12 cellular contexts compared by ENCODE assay signal in the genomic region with DNA sequence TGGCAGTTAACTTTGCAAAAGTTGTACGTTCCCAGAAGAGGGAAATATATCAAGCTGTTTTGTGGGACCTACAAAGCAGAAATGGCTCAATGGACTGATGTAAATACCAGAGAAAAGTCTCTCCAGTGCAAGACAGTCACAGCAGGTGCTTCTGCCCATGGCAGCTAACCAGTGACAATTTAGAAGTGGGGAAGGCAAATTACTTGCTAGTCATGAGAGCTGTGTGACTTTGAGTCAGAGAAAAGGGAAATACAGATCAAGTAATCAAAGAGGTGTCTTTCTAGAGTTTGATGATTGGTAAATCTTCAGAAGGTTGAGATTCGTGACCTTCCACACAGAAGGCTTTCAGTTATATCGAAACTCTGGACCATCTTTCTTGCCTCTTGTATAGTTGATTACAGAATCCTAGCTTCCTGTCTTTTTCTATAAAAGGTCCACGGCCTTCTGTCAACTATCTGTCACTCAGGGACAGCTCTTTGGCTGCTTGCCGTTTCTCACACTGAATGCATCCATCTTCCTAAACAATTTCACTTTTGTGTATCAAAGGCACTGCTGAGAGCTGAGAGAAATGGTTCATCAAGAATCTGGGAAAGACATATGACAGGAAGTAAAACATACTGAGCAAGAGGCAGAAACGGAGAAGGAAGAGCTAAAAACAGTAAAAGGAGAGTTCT.
DNase-seq lines count a peak whose midpoint lies in the region; ATAC-seq and TF ChIP-seq lines count a peak whose summit lies in the region.
"Had no signal": no experiment of that assay in that cellular context is flagged by ENCODE, and none has a peak within 500 bp of the region (broad histone marks: within the 10 kb centered on the region; RNA-seq: fewer than 3 reads in every experiment).

No MANE protein-coding gene starts in this region.

- peaks cover 4% of the 10 kb centered on the region for H3K4me1 Mint-ChIP-seq in activated naive CD4-positive, alpha-beta T cell treated with anti-CD3 and anti-CD28 coated beads, Interleukin-2, amount 10 ng/mL, durations not matched to agents 7 days and 5 days

- no peak for DNase-seq in activated naive CD4-positive, alpha-beta T cell treated with anti-CD3 and anti-CD28 coated beads, Interleukin-2, amount 50 U/mL, for 72 hours (ENCODE audit: low spot score in 2 of 2)
- DNase-seq in activated naive CD4-positive, alpha-beta T cell treated with anti-CD3 and anti-CD28 coated beads, Interleukin-2, amount 10 ng/mL, durations not matched to agents 7 days and 5 days = no peak
- DNase-seq in SK-MEL-5 (ENCODE audit: low read depth, low spot score) (peak; percentile 93), DMS79 treated with DMSO at 0.1 percent for 48 hours (lab: John Stamatoyannopoulos, UW) (no peak), MG63 (no peak), spleen (no peak), foreskin keratinocyte (no peak)
- DNase-seq: activated T-cell treated with anti-CD3 and anti-CD28 coated beads, Interleukin-2, amount 50 U/mL, for 48 hours; stimulated activated CD4-positive, alpha-beta T cell treated with anti-CD3 and anti-CD28 coated beads, Interleukin-4, amount 100 ng/mL, for 24 hours had no signal

- 37 to 53% (median 40%) methylated on average over 6 of the region's 6 CpGs for WGBS in spleen, 5 donors

- CTCF ChIA-PET in activated naive CD4-positive, alpha-beta T cell treated with anti-CD3 and anti-CD28 coated beads, Interleukin-2, amount 10 ng/mL, durations not matched to agents 7 days and 5 days (lab: Charles Lee) = interaction anchor here (1.0 to 2.2 kb wide), 2 partner anchors 9 to 43 kb away, joined by 3 to 5 read pairs; no protein-coding TSS in a partner anchor

- no peak overlapping the region for H3K4me3 ChIP-seq in MG63
- no peak overlapping the region for H3K4me3 ChIP-seq in spleen
- H3K4me3 ChIP-seq: K562, SJSA1 had no signal

- intact Hi-C loops in spleen (cut with DNase I; ENCODE audit: low total_unique reads) = no loop called here

- TF ChIP-seq POLR2A in spleen (IDR thresholded peaks at IDR 0.05) = no peak

- H3K9me3 Mint-ChIP-seq in activated naive CD4-positive, alpha-beta T cell treated with anti-CD3 and anti-CD28 coated beads, Interleukin-2, amount 50 U/mL, for 72 hours = peaks cover 0 to 3% of the 10 kb centered on the region in 2 donors
- H3K9me3 Mint-ChIP-seq in activated naive CD4-positive, alpha-beta T cell treated with anti-CD3 and anti-CD28 coated beads, Interleukin-2, amount 10 ng/mL, durations not matched to agents 7 days and 5 days = no peaks in the 10 kb centered on the region

- H3K9me3 ChIP-seq in MG63 = no peaks in the 10 kb centered on the region
- H3K9me3 ChIP-seq in spleen = no peaks in the 10 kb centered on the region
- H3K9me3 ChIP-seq: SJSA1 had no signal

- in situ Hi-C loops in SK-MEL-5 (cut with HindIII; ENCODE audit: low pct_unique_long_range_greater_than_20kb, low sequenced_read_pairs) = no loop called here

- no peak overlapping the region for H3K4me3 Mint-ChIP-seq in activated naive CD4-positive, alpha-beta T cell treated with anti-CD3 and anti-CD28 coated beads, Interleukin-2, amount 10 ng/mL, durations not matched to agents 7 days and 5 days

- H3K27me3 Mint-ChIP-seq in activated naive CD4-positive, alpha-beta T cell treated with anti-CD3 and anti-CD28 coated beads, Interleukin-2, amount 10 ng/mL, durations not matched to agents 7 days and 5 days = no peaks in the 10 kb centered on the region

- no peaks in the 10 kb centered on the region for H3K36me3 Mint-ChIP-seq in activated naive CD4-positive, alpha-beta T cell treated with anti-CD3 and anti-CD28 coated beads, Interleukin-2, amount 50 U/mL, for 72 hours
- H3K36me3 Mint-ChIP-seq in activated naive CD4-positive, alpha-beta T cell treated with anti-CD3 and anti-CD28 coated beads, Interleukin-2, amount 10 ng/mL, durations not matched to agents 7 days and 5 days = no peaks in the 10 kb centered on the region

- TF ChIP-seq CTCF in spleen (IDR thresholded peaks at IDR 0.05 in 8 of 11, conservative IDR thresholded peaks at IDR 0.05 in 3 of 11) (no peak), foreskin keratinocyte (conservative IDR thresholded peaks at IDR 0.05) (no peak)

- no peaks in the 10 kb centered on the region for H3K36me3 ChIP-seq in MG63
- no peaks in the 10 kb centered on the region for H3K36me3 ChIP-seq in spleen
- H3K36me3 ChIP-seq: SJSA1 had no signal

- ATAC-seq in activated naive CD4-positive, alpha-beta T cell treated with anti-CD3 and anti-CD28 coated beads, Interleukin-2, amount 50 U/mL, for 72 hours = peak; percentile 29 to 40
- ATAC-seq in HG02981 (IDR thresholded peaks at IDR 0.05; ENCODE audit: unreplicated experiment) (peak; percentile 43), foreskin keratinocyte (no peak)
- ATAC-seq: K562 had no signal

- H3K27ac Mint-ChIP-seq in activated naive CD4-positive, alpha-beta T cell treated with anti-CD3 and anti-CD28 coated beads, Interleukin-2, amount 50 U/mL, for 72 hours = peak overlapping the region in 1 of 2 donors; percentile 10
- no peak overlapping the region for H3K27ac Mint-ChIP-seq in activated naive CD4-positive, alpha-beta T cell treated with anti-CD3 and anti-CD28 coated beads, Interleukin-2, amount 10 ng/mL, durations not matched to agents 7 days and 5 days

- peaks cover 0 to 22% (median 9%) of the 10 kb centered on the region in 6 donors for H3K4me1 ChIP-seq in spleen
- no peaks in the 10 kb centered on the region for H3K4me1 ChIP-seq in foreskin keratinocyte
- H3K4me1 ChIP-seq: SJSA1 had no signal

- no peaks in the 10 kb centered on the region for H3K27me3 ChIP-seq in MG63
- no peaks in the 10 kb centered on the region for H3K27me3 ChIP-seq in spleen (replicated peaks in 1 of 7)
- H3K27me3 ChIP-seq in foreskin keratinocyte = no peaks in the 10 kb centered on the region
- H3K27me3 ChIP-seq: SJSA1 had no signal

- H3K27ac ChIP-seq in spleen (peak overlapping the region in 1 of 8 donors; percentile 3), foreskin keratinocyte (no peak overlapping the region)
- H3K27ac ChIP-seq: SJSA1 had no signal
